ENCODE assay signal across 37 cellular contexts in the genomic region with DNA sequence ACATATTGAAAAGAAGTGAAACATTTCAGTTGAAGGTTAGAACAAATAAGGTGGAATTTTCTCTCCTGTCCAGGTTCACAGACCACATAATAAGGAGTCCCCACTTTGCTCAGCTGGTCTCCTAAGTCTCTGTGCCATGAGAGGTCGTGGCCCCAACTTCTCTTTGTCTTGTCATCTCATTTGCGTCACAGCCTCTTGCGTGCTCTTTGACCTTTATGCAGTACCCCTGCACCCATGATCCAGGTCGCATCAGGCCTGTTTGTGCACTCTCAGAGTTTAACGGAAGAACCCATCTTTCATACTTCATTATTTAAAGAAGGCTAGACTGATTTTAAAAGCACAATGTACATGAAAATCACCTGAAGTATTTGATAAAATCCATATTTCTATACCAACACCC.
"Had no signal": no experiment of that assay in that cellular context is flagged by ENCODE, and none has a peak within 500 bp of the region (broad histone marks: within the 10 kb centered on the region; RNA-seq: fewer than 3 reads in every experiment).

No MANE protein-coding gene starts in this region.

- H3K36me3 ChIP-seq: adrenal gland, brain microvascular endothelial cell, breast epithelium had no signal

- H3K4me3 ChIP-seq: adrenal gland, body of pancreas, breast epithelium had no signal

- H3K36me3 Mint-ChIP-seq: activated CD4-positive, alpha-beta memory T cell treated with anti-CD3 and anti-CD28 coated beads for 36 hours; activated naive CD4-positive, alpha-beta T cell treated with anti-CD3 and anti-CD28 coated beads, Interleukin-2, amount 50 U/mL, for 72 hours; activated naive CD8-positive, alpha-beta T cell treated with anti-CD3 and anti-CD28 coated beads for 36 hours had no signal

- ATAC-seq: activated CD8-positive, alpha-beta T cell treated with anti-CD3 and anti-CD28 coated beads for 36 hours; activated naive CD4-positive, alpha-beta T cell treated with anti-CD3 and anti-CD28 coated beads, Interleukin-2, amount 50 U/mL, for 72 hours; activated T-cell treated with anti-CD3 and anti-CD28 coated beads, Interleukin-2, amount 50 U/mL, for 4 hours; activated T-cell treated with anti-CD3 and anti-CD28 coated beads, Interleukin-2, amount 50 U/mL, for 72 hours; activated T-helper 17 cell treated with anti-CD3 and anti-CD28 coated beads, Interleukin-2, amount 50 U/mL, for 72 hours; body of pancreas had no signal

- H3K27ac Mint-ChIP-seq: activated B cell treated with CpG ODN at 0.5 μM for 24 hours; activated CD4-positive, alpha-beta memory T cell treated with anti-CD3 and anti-CD28 coated beads for 36 hours; activated CD4-positive, alpha-beta T cell treated with anti-CD3 and anti-CD28 coated beads, Interleukin-2, amount 10 ng/mL, durations not matched to agents 24 days and 14 days; activated CD8-positive, alpha-beta T cell treated with anti-CD3 and anti-CD28 coated beads for 36 hours; activated naive CD4-positive, alpha-beta T cell treated with anti-CD3 and anti-CD28 coated beads for 36 hours; activated naive CD4-positive, alpha-beta T cell treated with anti-CD3 and anti-CD28 coated beads, Interleukin-2, amount 50 U/mL, for 72 hours; activated naive CD8-positive, alpha-beta T cell treated with anti-CD3 and anti-CD28 coated beads for 36 hours; activated T-cell treated with anti-CD3 and anti-CD28 coated beads, Interleukin-2, amount 50 U/mL, for 72 hours; activated T-helper 1 cell treated with anti-CD3 and anti-CD28 coated beads, Interleukin-12 subunit alpha, Interleukin-12 subunit beta, Interleukin-2, Interleukin-4 antibody, amounts not matched to agents 30 ng/mL and 10 ng/mL and 1 ng/mL, durations not matched to agents 14 hours and 24 hours and 36 hours; activated T-helper 17 cell treated with anti-CD3 and anti-CD28 coated beads, Interleukin-2, amount 50 U/mL, for 72 hours; T-helper 1 cell treated with Interleukin-12 subunit alpha and Interleukin-12 subunit beta and Interleukin-4 antibody, amounts not matched to agents 30 μg/mL and 1 μg/mL, for 36 hours; T-helper 2 cell treated with Interferon-gamma antibody and Interleukin-4, amounts not matched to agents 5 μg/mL and 100 μg/mL, for 36 hours had no signal

- H3K9me3 Mint-ChIP-seq: activated B cell treated with CpG ODN at 0.5 μM for 24 hours; activated CD4-positive, alpha-beta memory T cell treated with anti-CD3 and anti-CD28 coated beads for 36 hours; activated CD8-positive, alpha-beta T cell treated with anti-CD3 and anti-CD28 coated beads for 36 hours; activated naive CD4-positive, alpha-beta T cell treated with anti-CD3 and anti-CD28 coated beads for 36 hours; T-helper 1 cell treated with Interleukin-12 subunit alpha and Interleukin-12 subunit beta and Interleukin-4 antibody, amounts not matched to agents 30 μg/mL and 1 μg/mL, for 36 hours had no signal

- DNase-seq: activated B cell treated with CpG ODN at 0.5 μM for 24 hours; activated CD4-positive, alpha-beta memory T cell treated with anti-CD3 and anti-CD28 coated beads for 36 hours; activated CD4-positive, alpha-beta T cell treated with anti-CD3 and anti-CD28 coated beads for 4 hours; activated CD4-positive, alpha-beta T cell treated with anti-CD3 and anti-CD28 coated beads, Interleukin-2, amount 10 ng/mL, durations not matched to agents 24 days and 14 days; activated CD4-positive, alpha-beta T cell treated with anti-CD3 and anti-CD28 coated beads, Interleukin-2, amount 50 U/mL, for 1 hour; activated CD4-positive, alpha-beta T cell treated with anti-CD3 and anti-CD28 coated beads, Interleukin-2, amount 50 U/mL, for 4 hours; activated CD4-positive, CD25-positive, alpha-beta regulatory T cell treated with anti-CD3 and anti-CD28 coated beads, Interleukin-2, amount 50 U/mL, for 72 hours; activated CD8-positive, alpha-beta memory T cell treated with anti-CD3 and anti-CD28 coated beads, Interleukin-2, amount 50 U/mL, for 4 hours; activated CD8-positive, alpha-beta T cell treated with anti-CD3 and anti-CD28 coated beads for 36 hours; activated effector memory CD4-positive, alpha-beta T cell treated with anti-CD3 and anti-CD28 coated beads, Interleukin-2, amount 50 U/mL, for 16 hours; activated gamma-delta T cell treated with Interleukin-2 at 50 U/mL for 16 hours; activated naive CD4-positive, alpha-beta T cell; activated naive CD4-positive, alpha-beta T cell treated with anti-CD3 and anti-CD28 coated beads for 36 hours; activated naive CD4-positive, alpha-beta T cell treated with anti-CD3 and anti-CD28 coated beads, Interleukin-2, amount 50 U/mL, for 16 hours; activated naive CD8-positive, alpha-beta T cell treated with anti-CD3 and anti-CD28 coated beads for 36 hours; activated T-cell treated with anti-CD3 and anti-CD28 coated beads for 4 hours; activated T-cell treated with anti-CD3 and anti-CD28 coated beads, Interleukin-2, amount 50 U/mL, for 1 hour; activated T-cell treated with anti-CD3 and anti-CD28 coated beads, Interleukin-2, amount 50 U/mL, for 4 hours; activated T-cell treated with anti-CD3 and anti-CD28 coated beads, Interleukin-2, amount 50 U/mL, for 72 hours; adrenal gland; amniotic stem cell; aorta; body of pancreas; brain microvascular endothelial cell; central memory CD4-positive, alpha-beta T cell; T-helper 1 cell; T-helper 2 cell; T-helper 9 cell had no signal

- H3K9me3 ChIP-seq: adrenal gland, body of pancreas, breast epithelium had no signal

- H3K27me3 ChIP-seq: adrenal gland, body of pancreas, brain microvascular endothelial cell, breast epithelium had no signal

- H3K27ac ChIP-seq: adrenal gland, body of pancreas, brain microvascular endothelial cell, breast epithelium, VCaP had no signal

- H3K4me1 ChIP-seq: adrenal gland, breast epithelium had no signal

- FAIRE-seq: astrocyte, TTC549 had no signal

- H3K4me1 Mint-ChIP-seq: activated B cell treated with CpG ODN at 0.5 μM for 24 hours; activated CD4-positive, alpha-beta T cell treated with anti-CD3 and anti-CD28 coated beads, Interleukin-2, amount 10 ng/mL, durations not matched to agents 24 days and 14 days; activated naive CD8-positive, alpha-beta T cell treated with anti-CD3 and anti-CD28 coated beads for 36 hours; activated T-helper 17 cell treated with anti-CD3 and anti-CD28 coated beads, Interleukin-2, amount 50 U/mL, for 72 hours had no signal

- H3K4me3 Mint-ChIP-seq: activated B cell treated with CpG ODN at 0.5 μM for 24 hours; activated CD4-positive, alpha-beta memory T cell treated with anti-CD3 and anti-CD28 coated beads for 36 hours; activated CD4-positive, alpha-beta T cell treated with anti-CD3 and anti-CD28 coated beads, Interleukin-2, amount 10 ng/mL, durations not matched to agents 24 days and 14 days; activated CD8-positive, alpha-beta T cell treated with anti-CD3 and anti-CD28 coated beads for 36 hours; activated naive CD4-positive, alpha-beta T cell treated with anti-CD3 and anti-CD28 coated beads for 36 hours; activated naive CD8-positive, alpha-beta T cell treated with anti-CD3 and anti-CD28 coated beads for 36 hours; activated T-cell treated with anti-CD3 and anti-CD28 coated beads, Interleukin-2, amount 50 U/mL, for 4 hours; activated T-cell treated with anti-CD3 and anti-CD28 coated beads, Interleukin-2, amount 50 U/mL, for 72 hours; activated T-helper 1 cell treated with anti-CD3 and anti-CD28 coated beads, Interleukin-12 subunit alpha, Interleukin-12 subunit beta, Interleukin-2, Interleukin-4 antibody, amounts not matched to agents 30 ng/mL and 10 ng/mL and 1 ng/mL, durations not matched to agents 14 hours and 24 hours and 36 hours; activated T-helper 17 cell treated with anti-CD3 and anti-CD28 coated beads, Interleukin-2, amount 50 U/mL, for 72 hours; T-helper 1 cell treated with Interleukin-12 subunit alpha and Interleukin-12 subunit beta and Interleukin-4 antibody, amounts not matched to agents 30 μg/mL and 1 μg/mL, for 36 hours; T-helper 2 cell treated with Interferon-gamma antibody and Interleukin-4, amounts not matched to agents 5 μg/mL and 100 μg/mL, for 36 hours had no signal

- H3K27me3 Mint-ChIP-seq: activated B cell treated with CpG ODN at 0.5 μM for 24 hours; activated CD4-positive, alpha-beta memory T cell treated with anti-CD3 and anti-CD28 coated beads for 36 hours; activated CD4-positive, alpha-beta T cell treated with anti-CD3 and anti-CD28 coated beads, Interleukin-2, amount 10 ng/mL, durations not matched to agents 24 days and 14 days; activated CD8-positive, alpha-beta T cell treated with anti-CD3 and anti-CD28 coated beads for 36 hours; activated naive CD8-positive, alpha-beta T cell treated with anti-CD3 and anti-CD28 coated beads for 36 hours; activated T-helper 17 cell treated with anti-CD3 and anti-CD28 coated beads, Interleukin-2, amount 50 U/mL, for 72 hours had no signal
